Comparison of ENCODE assay signal across 9 cellular contexts in the genomic region with DNA sequence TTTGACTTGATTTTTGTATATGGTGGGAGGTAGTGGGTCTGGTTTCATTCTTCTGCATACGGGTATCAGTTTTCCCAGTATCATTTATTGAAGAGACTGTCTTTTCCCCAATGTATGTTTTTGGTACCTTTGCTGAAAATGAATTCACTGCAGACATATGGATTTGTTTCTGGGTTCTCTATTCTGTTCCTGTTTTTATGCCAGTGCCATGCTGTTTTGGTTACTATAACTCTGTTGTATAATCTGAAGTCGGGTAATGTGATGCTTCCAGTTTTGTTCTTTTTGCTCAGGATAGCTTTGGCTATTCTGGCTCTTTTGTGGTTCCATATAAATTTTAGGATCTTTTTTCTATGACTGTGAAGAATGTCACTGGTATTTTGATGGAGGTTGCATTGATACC. TPM values are rescaled to one million over a fixed set of nuclear protein-coding genes. Genes with fewer than 3 reads are reported as not detected.
DNase-seq lines count a peak whose midpoint lies in the region; ATAC-seq and TF ChIP-seq lines count a peak whose summit lies in the region.
"Had no signal": no experiment of that assay in that cellular context is flagged by ENCODE, and none has a peak within 500 bp of the region (broad histone marks: within the 10 kb centered on the region; RNA-seq: fewer than 3 reads in every experiment).

No MANE protein-coding gene starts in this region.

- H3K36me3 Mint-ChIP-seq in brain = peaks cover 51% of the 10 kb centered on the region

- peak overlapping the region; percentile 99 to 100 (median 100) for H3K27ac Mint-ChIP-seq in brain

- no peaks in the 10 kb centered on the region for H3K9me3 ChIP-seq in left ventricle myocardium inferior (replicated peaks)
- H3K9me3 ChIP-seq in mucosa of rectum (ENCODE audit: control insufficient read depth in 2 of 2, low read length in 2 of 2) = no peaks in the 10 kb centered on the region
- H3K9me3 ChIP-seq in vagina = no peaks in the 10 kb centered on the region

- no peak for TF ChIP-seq CTCF in left ventricle myocardium inferior (IDR thresholded peaks at IDR 0.05; ENCODE audit: borderline replicate concordance)
- no peak for TF ChIP-seq CTCF in brain (conservative IDR thresholded peaks at IDR 0.05)
- no peak for TF ChIP-seq CTCF in vagina (IDR thresholded peaks at IDR 0.05)

- peak overlapping the region; percentile 96 to 100 (median 99) for H3K4me3 Mint-ChIP-seq in brain

- ATAC-seq in left ventricle myocardium superior (no peak), GM18867 (IDR thresholded peaks at IDR 0.05; ENCODE audit: unreplicated experiment) (no peak)

- H3K4me1 ChIP-seq in left ventricle myocardium inferior (peaks cover 65% of the 10 kb centered on the region), mucosa of rectum (ENCODE audit: control insufficient read depth in 2 of 2, insufficient read depth in 2 of 2, low read length in 2 of 2) (peaks cover 10 to 16% of the 10 kb centered on the region in 2 donors), vagina (peaks cover 60% of the 10 kb centered on the region)

- H3K27me3 Mint-ChIP-seq in brain = peaks cover 15% of the 10 kb centered on the region

- TF ChIP-seq POLR2A in vagina (IDR thresholded peaks at IDR 0.05) = no peak

- H3K9ac ChIP-seq in mucosa of rectum (ENCODE audit: low read depth in 1 of 2, low read length in 2 of 2) = peak overlapping the region; percentile 99

- peak overlapping the region; percentile 96 for H3K27ac ChIP-seq in left ventricle myocardium inferior (replicated peaks)
- H3K27ac ChIP-seq in mucosa of rectum (ENCODE audit: low read depth in 2 of 2, low read length in 2 of 2) = no peak overlapping the region
- peak overlapping the region; percentile 97 for H3K27ac ChIP-seq in vagina

- intact Hi-C loops in left ventricle myocardium inferior (cut with micrococcal nuclease) (no loop called here), left ventricle myocardium superior (cut with micrococcal nuclease) (no loop called here), vagina (cut with DNase I) (loop anchor here (10.0 kb wide), 1 partner anchor 328 kb away; the partner anchor contains the start of gene PPP3CB)

- DNase-seq in left ventricle myocardium inferior (no peak), left ventricle myocardium superior (no peak), vagina (ENCODE audit: extremely low spot score in 2 of 2) (no peak), ecto neural progenitor cell (ENCODE audit: low spot score) (no peak), NCI-H146 treated with DMSO at 0.1 percent for 48 hours (lab: John Stamatoyannopoulos, UW; ENCODE audit: unreplicated experiment) (no peak)
- DNase-seq: T1000 had no signal

- H3K36me3 ChIP-seq in left ventricle myocardium inferior (peaks cover 22% of the 10 kb centered on the region), mucosa of rectum (ENCODE audit: control insufficient read depth in 2 of 2, insufficient read depth in 2 of 2, low read length in 2 of 2) (peaks cover 5 to 12% of the 10 kb centered on the region in 2 donors), vagina (peaks cover 0 to 7% of the 10 kb centered on the region in 2 donors)

- H3K9me3 Mint-ChIP-seq in brain = peaks cover 1 to 7% (median 4%) of the 10 kb centered on the region in 5 experiments

- peaks cover 55% of the 10 kb centered on the region for H3K4me1 Mint-ChIP-seq in brain

- no peaks in the 10 kb centered on the region for H3K27me3 ChIP-seq in left ventricle myocardium inferior (ENCODE audit: low read depth)
- H3K27me3 ChIP-seq in mucosa of rectum (ENCODE audit: control insufficient read depth in 2 of 2, insufficient read depth in 2 of 2, low read length in 2 of 2) = no peaks in the 10 kb centered on the region
- H3K27me3 ChIP-seq in vagina = no peaks in the 10 kb centered on the region

- H3K4me3 ChIP-seq in left ventricle myocardium inferior (peak overlapping the region; percentile 89), mucosa of rectum (ENCODE audit: low read length in 2 of 2) (peak overlapping the region; percentile 100), vagina (peak overlapping the region; percentile 82 to 95)

RNA-seq across cellular contexts. Expression of gene ECD, which starts 0.8 kb away (rescaled TPM):
- total RNA-seq in left ventricle myocardium inferior = 15.8 TPM
- total RNA-seq in left ventricle myocardium superior = 17.8 TPM
- 16.7 TPM for polyA plus RNA-seq in brain (ENCODE audit: insufficient read depth, low read depth, low replicate concordance)
- total RNA-seq in vagina = 26.5 TPM

RNA-seq across cellular contexts. Expression of gene FAM149B1, which starts 0.9 kb away (rescaled TPM):
- total RNA-seq in left ventricle myocardium inferior (14.0 TPM), left ventricle myocardium superior (13.8 TPM), vagina (25.8 TPM)
- polyA plus RNA-seq in brain (ENCODE audit: insufficient read depth, low read depth, low replicate concordance) = 15.2 TPM

RNA-seq across cellular contexts. Expression of gene NUDT13, which starts 56.7 kb away (rescaled TPM):
- total RNA-seq in left ventricle myocardium inferior (5.6 TPM), left ventricle myocardium superior (4.5 TPM), vagina (2.9 TPM)
- polyA plus RNA-seq in brain (ENCODE audit: insufficient read depth, low read depth, low replicate concordance) = 0.29 TPM

Comparison
In these comparisons a context has a peak if more than half of its experiments do, and no peak if none do; other contexts are left out.
1. H3K27ac ChIP-seq: peak in left ventricle myocardium inferior (single experiment) and vagina (single experiment); none in mucosa of rectum (0 of 2).
2. Peak in every context shown above with its lines, with median percentiles within 50 percentile points of each other: H3K4me3 ChIP-seq.